8 cellular contexts compared by ENCODE assay signal in the genomic region with DNA sequence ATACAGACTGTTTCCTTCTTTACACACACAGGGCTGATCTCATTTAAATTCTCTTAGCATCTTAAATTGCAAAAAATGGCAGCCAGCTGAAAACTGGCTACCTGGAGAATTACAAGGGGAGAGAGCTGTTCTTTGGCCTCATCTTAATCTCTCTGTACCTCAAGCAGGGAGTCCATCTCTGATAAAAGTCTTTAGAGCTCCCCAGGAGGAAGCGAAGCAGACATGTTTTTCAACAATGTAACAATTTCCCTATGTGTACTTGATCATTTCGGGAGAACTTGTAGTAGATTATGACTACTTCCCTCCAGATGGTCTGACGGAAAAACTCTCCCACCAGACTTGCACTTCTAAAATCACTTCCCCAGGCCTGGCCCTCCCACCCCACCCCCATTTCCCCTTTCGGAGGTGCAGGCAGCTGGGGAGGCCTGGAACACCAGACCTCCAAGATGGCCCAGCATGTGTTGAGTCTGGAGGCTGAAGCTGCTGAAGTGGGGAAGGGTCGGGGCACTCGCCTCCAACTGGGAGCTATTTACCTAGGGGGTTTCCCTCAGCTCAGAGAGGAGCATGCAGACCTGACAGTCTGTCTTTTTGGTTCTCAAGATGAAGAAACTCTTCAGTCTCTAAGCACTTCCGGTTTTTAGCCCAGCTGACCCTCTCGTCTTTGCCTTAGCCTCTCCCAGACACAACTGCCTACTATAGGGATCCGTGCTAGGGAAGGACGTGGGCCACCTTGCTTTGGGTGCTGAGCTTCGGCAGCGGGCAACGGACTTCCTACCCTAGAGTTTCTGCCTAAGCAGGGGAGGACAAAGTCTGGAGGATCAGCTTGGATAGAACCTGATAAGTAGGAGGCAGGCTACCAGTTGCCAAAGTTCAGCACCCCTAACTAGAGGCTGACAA.
DNase-seq lines count a peak whose midpoint lies in the region; ATAC-seq and TF ChIP-seq lines count a peak whose summit lies in the region.

No MANE protein-coding gene starts in this region.

- ATAC-seq in DND-41 (ENCODE audit: insufficient read depth, low read depth) (no peak), GM18870 (IDR thresholded peaks at IDR 0.05; ENCODE audit: unreplicated experiment) (no peak), GM18517 (IDR thresholded peaks at IDR 0.05; ENCODE audit: unreplicated experiment) (no peak)

- no peaks in the 10 kb centered on the region for H3K36me3 ChIP-seq in DND-41 (ENCODE audit: insufficient read depth, low read length)

- peak overlapping the region; percentile 59 for H3K9ac ChIP-seq in DND-41 (ENCODE audit: low read depth, low read length)

- DNase-seq in DND-41 (no peak), NOMO-1 treated with dmso at 0.1 percent for 144 hours (lab: John Stamatoyannopoulos, UW; ENCODE audit: unreplicated experiment) (peak; percentile 77), coronary artery (ENCODE audit: low spot score) (no peak), pons (ENCODE audit: low spot score) (peak; percentile 60), NCI-H1436 (lab: John Stamatoyannopoulos, UW) (no peak), NCI-H510A (lab: John Stamatoyannopoulos, UW) (no peak)

- H3K4me2 ChIP-seq in DND-41 (ENCODE audit: insufficient read depth, low read length), result peak overlapping the region; percentile 67

- H3K79me2 ChIP-seq in DND-41 (ENCODE audit: insufficient read depth, low read length), result no peaks in the 10 kb centered on the region

- peak overlapping the region; percentile 62 for H2AFZ ChIP-seq in DND-41 (ENCODE audit: low read depth, low read length)

- H3K4me3 ChIP-seq in DND-41 (ENCODE audit: low read depth in 1 of 2, low read length in 2 of 2) (no peak overlapping the region; a peak in 1 of 4 replicates), coronary artery (peak overlapping the region; percentile 63)

- H3K9me3 ChIP-seq in DND-41 (ENCODE audit: insufficient read depth, low read length, severe bottlenecking), result no peaks in the 10 kb centered on the region

- H4K20me1 ChIP-seq in DND-41 (ENCODE audit: insufficient read depth, low read length), result no peaks in the 10 kb centered on the region

- peaks cover 45% of the 10 kb centered on the region for H3K4me1 ChIP-seq in DND-41 (ENCODE audit: insufficient read depth, low read length)

- TF ChIP-seq CTCF in DND-41 (IDR thresholded peaks at IDR 0.05; ENCODE audit: borderline replicate concordance, extremely low read depth, low read length, poor library complexity, severe bottlenecking) (no peak), coronary artery (IDR thresholded peaks at IDR 0.05) (no peak)

- no peaks in the 10 kb centered on the region for H3K27me3 ChIP-seq in DND-41 (ENCODE audit: insufficient read depth, low read length, poor library complexity)

- H3K27ac ChIP-seq in DND-41 (ENCODE audit: low read length) (peak overlapping the region; percentile 94), coronary artery (peak overlapping the region; percentile 84 to 91)

Comparison
In these comparisons a context has a peak if more than half of its experiments do, and no peak if none do; other contexts are left out.
1. DNase-seq: peak in NOMO-1 treated with dmso at 0.1 percent for 144 hours (single experiment) and pons (single experiment); none in DND-41 (single experiment), coronary artery (single experiment), NCI-H1436 (single experiment) and NCI-H510A (single experiment).